In genomic region chr6:161228911-161229591, GRCh38 we compare ENCODE assay signal across 9 cellular contexts. TPM values are rescaled to one million over a fixed set of nuclear protein-coding genes. Genes with fewer than 3 reads are reported as not detected.
A peak's percentile ranks its signal among the peaks of the same experiment; 100 is the strongest.
DNase-seq lines count a peak whose midpoint lies in the region; ATAC-seq and TF ChIP-seq lines count a peak whose summit lies in the region.
"Had no signal": no experiment of that assay in that cellular context is flagged by ENCODE, and none has a peak within 500 bp of the region (broad histone marks: within the 10 kb centered on the region; RNA-seq: fewer than 3 reads in every experiment).

No MANE protein-coding gene starts in this region.

- peak overlapping the region; percentile 79 for H3K27ac ChIP-seq in rectal smooth muscle tissue (ENCODE audit: low read depth, low read length)
- H3K27ac ChIP-seq: neutrophil had no signal

- H3K36me3 Mint-ChIP-seq in T-helper 17 cell (ENCODE audit: low read depth), result peaks cover 2% of the 10 kb centered on the region

- peaks cover 3% of the 10 kb centered on the region for H3K36me3 ChIP-seq in rectal smooth muscle tissue (ENCODE audit: control insufficient read depth, insufficient read depth, low read length)
- H3K36me3 ChIP-seq: neutrophil had no signal

- H3K27me3 Mint-ChIP-seq in T-helper 17 cell, result no peaks in the 10 kb centered on the region

- peak overlapping the region; percentile 41 for H3K4me3 ChIP-seq in rectal smooth muscle tissue (ENCODE audit: low read length)

- no peaks in the 10 kb centered on the region for H3K27me3 ChIP-seq in rectal smooth muscle tissue (ENCODE audit: control insufficient read depth, insufficient read depth, low read length)

- TF ChIP-seq CTCF in GM10248 (IDR thresholded peaks at IDR 0.05; ENCODE audit: control extremely low read depth, extremely low read depth, low read depth, missing control alignments), result no peak

- POLR2A ChIA-PET in GM10248 (lab: Yijun Ruan, JAX), result no interaction called here

- CTCF ChIA-PET in GM10248 (lab: Yijun Ruan, JAX), result interaction anchor here (0.9 kb wide), 2 partner anchors 49 to 89 kb away, joined by 3 to 4 read pairs; no protein-coding TSS in a partner anchor

- H3K4me3 Mint-ChIP-seq in T-helper 17 cell, result peak overlapping the region; percentile 72

- H3K9me3 ChIP-seq in T-helper 17 cell (ENCODE audit: control insufficient read depth, low read length, poor library complexity, severe bottlenecking), result no peaks in the 10 kb centered on the region
- H3K9me3 ChIP-seq: neutrophil had no signal

- no peak overlapping the region for H3K9ac ChIP-seq in rectal smooth muscle tissue (ENCODE audit: low read length)

- ATAC-seq in HG02870 (IDR thresholded peaks at IDR 0.05; ENCODE audit: unreplicated experiment), result peak; percentile 39
- ATAC-seq in T-helper 17 cell, result no peak
- no peak for ATAC-seq in GM19397 (IDR thresholded peaks at IDR 0.05; ENCODE audit: unreplicated experiment)

- H3K4me1 ChIP-seq in rectal smooth muscle tissue (ENCODE audit: control insufficient read depth, insufficient read depth, low read length), result peaks cover 27% of the 10 kb centered on the region

- peak; percentile 31 for DNase-seq in GM10248 (ENCODE audit: extremely low spot score)
- DNase-seq in T-helper 17 cell, result no peak
- peak; percentile 69 for DNase-seq in fibroblast of the conjunctiva (ENCODE audit: low read depth)
- no peak for DNase-seq in stimulated activated naive CD4-positive, alpha-beta T cell (lab: John Stamatoyannopoulos, UW)
- no peak for DNase-seq in stimulated activated CD8-positive, alpha-beta memory T cell treated with anti-CD3 and anti-CD28 coated beads, Interleukin-4, amount 100 ng/mL, for 48 hours

- peaks cover 39% of the 10 kb centered on the region for H3K4me1 Mint-ChIP-seq in T-helper 17 cell

- peak overlapping the region; percentile 99 for H3K27ac Mint-ChIP-seq in T-helper 17 cell

RNA-seq across cellular contexts. Expression of gene AGPAT4, which starts 44.8 kb away (rescaled TPM):
- 10 to 100 TPM; 15.9 to 19.2 TPM for total RNA-seq in T-helper 17 cell

Comparison
In these comparisons a context has a peak if more than half of its experiments do, and no peak if none do; other contexts are left out.
1. DNase-seq: peak in GM10248 (single experiment) and fibroblast of the conjunctiva (single experiment); none in T-helper 17 cell (0 of 3), stimulated activated naive CD4-positive, alpha-beta T cell (0 of 6) and stimulated activated CD8-positive, alpha-beta memory T cell treated with anti-CD3 and anti-CD28 coated beads, Interleukin-4, amount 100 ng/mL, for 48 hours (single experiment).